Comparison of ENCODE assay signal across 31 cellular contexts in genomic region chr2:84723831-84724230, GRCh38.
"Had no signal": no experiment of that assay in that cellular context is flagged by ENCODE, and none has a peak within 500 bp of the region (broad histone marks: within the 10 kb centered on the region; RNA-seq: fewer than 3 reads in every experiment).

No MANE protein-coding gene starts in this region.

- H3K4me3 ChIP-seq: colonic mucosa, gastroesophageal sphincter, heart left ventricle, hepatocyte, left lung, mucosa of descending colon, prostate gland, right atrium auricular region, smooth muscle cell, thoracic aorta, transverse colon, upper lobe of right lung, uterus had no signal

- ATAC-seq: esophagus mucosa, foreskin keratinocyte, gastroesophageal sphincter, heart left ventricle, left cardiac atrium, left lung, mucosa of descending colon, sciatic nerve, upper lobe of right lung had no signal

- H3K4me1 ChIP-seq: colonic mucosa, foreskin keratinocyte, gastroesophageal sphincter, heart left ventricle, left lung, prostate gland, right atrium auricular region, transverse colon, upper lobe of right lung, uterus had no signal

- H3K27ac ChIP-seq: colonic mucosa, epithelial cell of prostate, foreskin keratinocyte, gastroesophageal sphincter, heart left ventricle, hepatocyte, left lung, prostate gland, right atrium auricular region, thoracic aorta, transverse colon, upper lobe of right lung, uterus had no signal

- H3K9me3 Mint-ChIP-seq: dendritic cell treated with granulocyte-macrophage colony-stimulating factor and Interleukin-4, amounts not matched to agents 40 ng/mL and 50 ng/mL, for 4 days; endodermal cell; mesothelial cell of epicardium; nephron progenitor cell had no signal

- H3K4me3 Mint-ChIP-seq: dendritic cell treated with granulocyte-macrophage colony-stimulating factor and Interleukin-4, amounts not matched to agents 40 ng/mL and 50 ng/mL, for 4 days; endodermal cell; mesothelial cell of epicardium; naive B cell; nephron progenitor cell had no signal

- DNase-seq: colonic mucosa; effector CD8-positive, alpha-beta T cell; endodermal cell; foreskin keratinocyte; heart left ventricle; left cardiac atrium; left lung; mesenchymal stem cell; mucosa of descending colon; naive B cell; nephron progenitor cell; stimulated activated CD4-positive, alpha-beta T cell treated with anti-CD3 and anti-CD28 coated beads, Interleukin-12 subunit alpha, Interleukin-12 subunit beta, amount 100 ng/mL, for 4 hours; stimulated activated CD4-positive, alpha-beta T cell treated with anti-CD3 and anti-CD28 coated beads, Interleukin-1b, Interleukin-23, amount 100 ng/mL, for 48 hours; stimulated activated CD4-positive, alpha-beta T cell treated with anti-CD3 and anti-CD28 coated beads, Interleukin-4, amount 100 ng/mL, for 1 hour; stimulated activated CD8-positive, alpha-beta memory T cell treated with anti-CD3 and anti-CD28 coated beads, Interleukin-4, amount 100 ng/mL, for 48 hours; stimulated activated naive CD4-positive, alpha-beta T cell; substantia nigra; transverse colon; upper lobe of right lung; uterus had no signal

- H3K9me3 ChIP-seq: colonic mucosa, gastroesophageal sphincter, heart left ventricle, left lung, mucosa of descending colon, prostate gland, right atrium auricular region, thoracic aorta, transverse colon, upper lobe of right lung, uterus had no signal

- H3K36me3 ChIP-seq: colonic mucosa, gastroesophageal sphincter, heart left ventricle, left lung, prostate gland, right atrium auricular region, thoracic aorta, transverse colon, upper lobe of right lung, uterus had no signal

- H3K4me1 Mint-ChIP-seq: endodermal cell, mesothelial cell of epicardium had no signal

- H3K27me3 Mint-ChIP-seq: dendritic cell treated with granulocyte-macrophage colony-stimulating factor and Interleukin-4, amounts not matched to agents 40 ng/mL and 50 ng/mL, for 4 days had no signal

- H3K27me3 ChIP-seq: colonic mucosa, foreskin keratinocyte, gastroesophageal sphincter, heart left ventricle, hepatocyte, left lung, right atrium auricular region, transverse colon, upper lobe of right lung, uterus had no signal

- H3K27ac Mint-ChIP-seq: dendritic cell treated with granulocyte-macrophage colony-stimulating factor and Interleukin-4, amounts not matched to agents 40 ng/mL and 50 ng/mL, for 4 days; endodermal cell; mesothelial cell of epicardium had no signal

- H3K36me3 Mint-ChIP-seq: mesothelial cell of epicardium, naive B cell had no signal
